ENCODE assay signal across 8 cellular contexts in genomic region chr1:37999434-38000232, GRCh38. TPM values are rescaled to one million over a fixed set of nuclear protein-coding genes. Genes with fewer than 3 reads are reported as not detected.
DNase-seq lines count a peak whose midpoint lies in the region; ATAC-seq and TF ChIP-seq lines count a peak whose summit lies in the region.

No MANE protein-coding gene starts in this region.

- peaks cover 57% of the 10 kb centered on the region for H3K4me1 Mint-ChIP-seq in activated T-cell treated with anti-CD3 and anti-CD28 coated beads, Interleukin-2, amount 50 U/mL, for 4 hours (ENCODE audit: low read depth)
- peaks cover 34% of the 10 kb centered on the region for H3K4me1 Mint-ChIP-seq in activated T-helper 17 cell treated with anti-CD3 and anti-CD28 coated beads, Interleukin-2, amount 50 U/mL, for 72 hours

- TF ChIP-seq EP300 in sigmoid colon (IDR thresholded peaks at IDR 0.05), result no peak

- no peaks in the 10 kb centered on the region for H3K9me3 ChIP-seq in sigmoid colon

- 26 to 41% methylated on average over 9 of the region's 9 CpGs for WGBS in sigmoid colon, 2 donors

- intact Hi-C loops in left cardiac atrium (cut with DNase I), result loop anchor here in 1 of 2 donors (10.0 kb wide), 1 partner anchor 835 kb away; no protein-coding TSS in a partner anchor
- intact Hi-C loops in sigmoid colon (cut with DNase I), result loop anchor here (10.0 kb wide), 1 partner anchor 525 kb away; the partner anchor contains the start of gene ZC3H12A

- no peaks in the 10 kb centered on the region for H3K27me3 Mint-ChIP-seq in activated T-cell treated with anti-CD3 and anti-CD28 coated beads, Interleukin-2, amount 50 U/mL, for 4 hours (ENCODE audit: low read depth)
- H3K27me3 Mint-ChIP-seq in activated T-helper 17 cell treated with anti-CD3 and anti-CD28 coated beads, Interleukin-2, amount 50 U/mL, for 72 hours, result peaks cover 3% of the 10 kb centered on the region

- H3K36me3 ChIP-seq in sigmoid colon, result peaks cover 0 to 23% (median 8%) of the 10 kb centered on the region in 4 donors

- H3K27ac ChIP-seq in sigmoid colon, result peak overlapping the region; percentile 87 to 97 (median 91)

- H3K27me3 ChIP-seq in sigmoid colon, result no peaks in the 10 kb centered on the region

- H3K4me1 ChIP-seq in sigmoid colon, result peaks cover 0 to 100% (median 92%) of the 10 kb centered on the region in 4 donors

- H3K4me3 Mint-ChIP-seq in activated T-cell treated with anti-CD3 and anti-CD28 coated beads, Interleukin-2, amount 50 U/mL, for 4 hours, result peak overlapping the region; percentile 39
- peak overlapping the region; percentile 70 for H3K4me3 Mint-ChIP-seq in activated T-helper 17 cell treated with anti-CD3 and anti-CD28 coated beads, Interleukin-2, amount 50 U/mL, for 72 hours

- peak overlapping the region in 2 of 4 donors; percentile 9 to 20 for H3K4me3 ChIP-seq in sigmoid colon

- peak overlapping the region; percentile 97 for H3K27ac Mint-ChIP-seq in activated T-helper 17 cell treated with anti-CD3 and anti-CD28 coated beads, Interleukin-2, amount 50 U/mL, for 72 hours

- no peak for TF ChIP-seq POLR2A in sigmoid colon (IDR thresholded peaks at IDR 0.05)

- no peak for ATAC-seq in activated T-cell treated with anti-CD3 and anti-CD28 coated beads, Interleukin-2, amount 50 U/mL, for 4 hours
- peak; percentile 33 for ATAC-seq in activated T-helper 17 cell treated with anti-CD3 and anti-CD28 coated beads, Interleukin-2, amount 50 U/mL, for 72 hours (replicated peaks)
- ATAC-seq in left cardiac atrium (peak; percentile 27 to 61), GM21526 (IDR thresholded peaks at IDR 0.05; ENCODE audit: low FRiP score, unreplicated experiment) (no peak), HG03342 (IDR thresholded peaks at IDR 0.05; ENCODE audit: unreplicated experiment) (no peak)

- H3K36me3 Mint-ChIP-seq in activated T-cell treated with anti-CD3 and anti-CD28 coated beads, Interleukin-2, amount 50 U/mL, for 4 hours (ENCODE audit: insufficient read depth), result peaks cover 1% of the 10 kb centered on the region
- H3K36me3 Mint-ChIP-seq in activated T-helper 17 cell treated with anti-CD3 and anti-CD28 coated beads, Interleukin-2, amount 50 U/mL, for 72 hours (ENCODE audit: low read depth), result peaks cover 29% of the 10 kb centered on the region

- no peak for TF ChIP-seq CTCF in sigmoid colon (IDR thresholded peaks at IDR 0.05)

- H3K9me3 Mint-ChIP-seq in activated T-cell treated with anti-CD3 and anti-CD28 coated beads, Interleukin-2, amount 50 U/mL, for 4 hours, result no peaks in the 10 kb centered on the region
- H3K9me3 Mint-ChIP-seq in activated T-helper 17 cell treated with anti-CD3 and anti-CD28 coated beads, Interleukin-2, amount 50 U/mL, for 72 hours, result no peaks in the 10 kb centered on the region

- DNase-seq in activated T-cell treated with anti-CD3 and anti-CD28 coated beads, Interleukin-2, amount 50 U/mL, for 4 hours, result no peak
- no peak for DNase-seq in activated T-cell treated with anti-CD3 and anti-CD28 coated beads, Interleukin-2, amount 50 U/mL, for 1 hour
- peak; percentile 69 for DNase-seq in left cardiac atrium
- peak; percentile 80 for DNase-seq in sigmoid colon
- no peak for DNase-seq in NCI-H2081 (lab: John Stamatoyannopoulos, UW)

RNA-seq across cellular contexts. Expression of gene FHL3, which starts 5.7 kb away (rescaled TPM):
- total RNA-seq in activated T-cell treated with anti-CD3 and anti-CD28 coated beads, Interleukin-2, amount 50 U/mL, for 4 hours, result 10 to 100 TPM; 15.9 to 33.8 (median 26.9) TPM
- total RNA-seq in activated T-helper 17 cell treated with anti-CD3 and anti-CD28 coated beads, Interleukin-2, amount 50 U/mL, for 72 hours, result 10 to 100 TPM in 1 of 2 donors, 1 to 10 TPM in 1; 8.6 to 15.5 TPM
- total RNA-seq in left cardiac atrium (10 to 100 TPM in 1 of 2 donors, 1 to 10 TPM in 1; 9.9 to 18.6 TPM), sigmoid colon (10 to 100 TPM; 38.9 to 76.4 (median 46.6) TPM)
- polyA plus RNA-seq in sigmoid colon, result 10 to 100 TPM in 1 of 3 donors, 1 to 10 TPM in 2; 2.5 to 13.4 (median 9.0) TPM

RNA-seq across cellular contexts. Expression of gene SF3A3, which starts 9.8 kb away (rescaled TPM):
- total RNA-seq in activated T-cell treated with anti-CD3 and anti-CD28 coated beads, Interleukin-2, amount 50 U/mL, for 4 hours, result 100 to 1,000 TPM; 130 to 133 (median 130) TPM
- 100 to 1,000 TPM in 1 of 2 donors, 10 to 100 TPM in 1; 77.5 to 129 TPM for total RNA-seq in activated T-helper 17 cell treated with anti-CD3 and anti-CD28 coated beads, Interleukin-2, amount 50 U/mL, for 72 hours
- 10 to 100 TPM; 27.7 to 36.1 TPM for total RNA-seq in left cardiac atrium
- 10 to 100 TPM; 41.4 to 50.1 (median 44.7) TPM for total RNA-seq in sigmoid colon
- polyA plus RNA-seq in sigmoid colon, result 10 to 100 TPM; 15.0 to 30.4 (median 20.6) TPM

RNA-seq across cellular contexts. Expression of gene UTP11, which starts 12.9 kb away (rescaled TPM):
- 100 to 1,000 TPM; 103 to 105 (median 104) TPM for total RNA-seq in activated T-cell treated with anti-CD3 and anti-CD28 coated beads, Interleukin-2, amount 50 U/mL, for 4 hours
- total RNA-seq in activated T-helper 17 cell treated with anti-CD3 and anti-CD28 coated beads, Interleukin-2, amount 50 U/mL, for 72 hours, result 10 to 100 TPM; 41.1 to 60.8 TPM
- 10 to 100 TPM; 24.7 to 37.8 TPM for total RNA-seq in left cardiac atrium
- 10 to 100 TPM; 54.8 to 76.5 (median 66.9) TPM for total RNA-seq in sigmoid colon
- polyA plus RNA-seq in sigmoid colon, result 10 to 100 TPM; 14.4 to 28.5 (median 15.0) TPM

RNA-seq across cellular contexts. Expression of gene POU3F1, which starts 47.0 kb away (rescaled TPM):
- 1 to 10 TPM in 2 of 3 donors, under 1 TPM in 1; 0.91 to 1.3 (median 1.0) TPM for total RNA-seq in activated T-cell treated with anti-CD3 and anti-CD28 coated beads, Interleukin-2, amount 50 U/mL, for 4 hours
- under 1 TPM; 0.11 TPM for total RNA-seq in activated T-helper 17 cell treated with anti-CD3 and anti-CD28 coated beads, Interleukin-2, amount 50 U/mL, for 72 hours
- total RNA-seq in left cardiac atrium (under 1 TPM in 1 of 2 donors, not detected in 1; 0.09 TPM), sigmoid colon (not detected)
- polyA plus RNA-seq in sigmoid colon, result under 1 TPM in 1 of 3 donors, not detected in 2; 0.09 TPM

RNA-seq across cellular contexts. Expression of gene INPP5B, which starts 52.8 kb away (rescaled TPM):
- total RNA-seq in activated T-cell treated with anti-CD3 and anti-CD28 coated beads, Interleukin-2, amount 50 U/mL, for 4 hours, result 10 to 100 TPM; 12.6 to 17.0 (median 15.5) TPM
- total RNA-seq in activated T-helper 17 cell treated with anti-CD3 and anti-CD28 coated beads, Interleukin-2, amount 50 U/mL, for 72 hours, result 10 to 100 TPM; 21.6 to 26.9 TPM
- total RNA-seq in left cardiac atrium (10 to 100 TPM; 13.4 to 19.7 TPM), sigmoid colon (10 to 100 TPM; 29.0 to 34.1 (median 31.7) TPM)
- 10 to 100 TPM in 1 of 3 donors, 1 to 10 TPM in 2; 5.1 to 18.3 (median 5.4) TPM for polyA plus RNA-seq in sigmoid colon

Comparison
In these comparisons a context has a peak if more than half of its experiments do, and no peak if none do; other contexts are left out.
1. ATAC-seq: peak in activated T-helper 17 cell treated with anti-CD3 and anti-CD28 coated beads, Interleukin-2, amount 50 U/mL, for 72 hours (single experiment) and left cardiac atrium (2 of 2); none in activated T-cell treated with anti-CD3 and anti-CD28 coated beads, Interleukin-2, amount 50 U/mL, for 4 hours (0 of 2), GM21526 (single experiment) and HG03342 (single experiment).
2. DNase-seq: peak in left cardiac atrium (single experiment) and sigmoid colon (single experiment); none in activated T-cell treated with anti-CD3 and anti-CD28 coated beads, Interleukin-2, amount 50 U/mL, for 4 hours (single experiment), activated T-cell treated with anti-CD3 and anti-CD28 coated beads, Interleukin-2, amount 50 U/mL, for 1 hour (single experiment) and NCI-H2081 (0 of 2).